ENCODE assay signal across 1 cellular context in the genomic region with DNA sequence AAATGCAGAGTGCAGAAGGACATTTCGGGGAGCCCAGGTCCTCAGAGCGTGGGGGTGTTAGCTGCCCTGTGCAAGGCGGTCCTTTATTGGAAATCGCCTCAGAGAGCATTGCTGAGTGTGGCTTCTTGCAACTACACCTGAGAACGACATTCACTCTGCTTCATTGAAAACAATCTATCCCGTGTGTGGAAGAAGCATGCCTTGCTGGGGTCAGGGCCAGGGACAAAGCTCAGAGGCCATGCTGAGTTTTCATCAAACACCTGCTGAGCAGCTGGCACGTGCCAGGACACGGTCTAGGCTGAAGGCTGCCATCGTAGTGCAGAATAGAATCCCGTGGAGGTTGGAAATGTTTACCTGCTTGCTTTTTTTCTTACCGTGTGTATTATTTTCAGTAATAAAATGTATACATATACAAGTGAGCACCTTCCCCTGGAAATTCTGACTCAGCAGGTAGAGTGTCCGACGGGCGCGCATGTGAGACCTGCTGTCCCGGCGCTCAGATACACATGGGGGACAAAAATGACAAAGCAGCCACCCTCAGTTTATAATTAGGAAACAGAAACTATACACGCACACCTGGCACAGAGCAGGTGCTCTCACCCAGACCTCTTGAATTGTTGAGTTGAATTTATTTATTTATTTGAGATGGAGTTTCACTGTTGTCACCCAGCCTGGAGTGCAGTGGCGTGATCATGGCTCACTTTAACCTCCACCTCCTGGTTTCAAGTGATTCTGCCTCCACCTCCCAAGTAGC.
A peak's percentile ranks its signal among the peaks of the same experiment; 100 is the strongest.
TF ChIP-seq lines count a peak whose summit lies in the region.

No MANE protein-coding gene starts in this region.

TF ChIP-seq in GM12878, 131 proteins besides CTCF, POLR2A, EP300 and RAD21 (continued from another document and continues in another):
- TF ChIP-seq, protein P1, sequence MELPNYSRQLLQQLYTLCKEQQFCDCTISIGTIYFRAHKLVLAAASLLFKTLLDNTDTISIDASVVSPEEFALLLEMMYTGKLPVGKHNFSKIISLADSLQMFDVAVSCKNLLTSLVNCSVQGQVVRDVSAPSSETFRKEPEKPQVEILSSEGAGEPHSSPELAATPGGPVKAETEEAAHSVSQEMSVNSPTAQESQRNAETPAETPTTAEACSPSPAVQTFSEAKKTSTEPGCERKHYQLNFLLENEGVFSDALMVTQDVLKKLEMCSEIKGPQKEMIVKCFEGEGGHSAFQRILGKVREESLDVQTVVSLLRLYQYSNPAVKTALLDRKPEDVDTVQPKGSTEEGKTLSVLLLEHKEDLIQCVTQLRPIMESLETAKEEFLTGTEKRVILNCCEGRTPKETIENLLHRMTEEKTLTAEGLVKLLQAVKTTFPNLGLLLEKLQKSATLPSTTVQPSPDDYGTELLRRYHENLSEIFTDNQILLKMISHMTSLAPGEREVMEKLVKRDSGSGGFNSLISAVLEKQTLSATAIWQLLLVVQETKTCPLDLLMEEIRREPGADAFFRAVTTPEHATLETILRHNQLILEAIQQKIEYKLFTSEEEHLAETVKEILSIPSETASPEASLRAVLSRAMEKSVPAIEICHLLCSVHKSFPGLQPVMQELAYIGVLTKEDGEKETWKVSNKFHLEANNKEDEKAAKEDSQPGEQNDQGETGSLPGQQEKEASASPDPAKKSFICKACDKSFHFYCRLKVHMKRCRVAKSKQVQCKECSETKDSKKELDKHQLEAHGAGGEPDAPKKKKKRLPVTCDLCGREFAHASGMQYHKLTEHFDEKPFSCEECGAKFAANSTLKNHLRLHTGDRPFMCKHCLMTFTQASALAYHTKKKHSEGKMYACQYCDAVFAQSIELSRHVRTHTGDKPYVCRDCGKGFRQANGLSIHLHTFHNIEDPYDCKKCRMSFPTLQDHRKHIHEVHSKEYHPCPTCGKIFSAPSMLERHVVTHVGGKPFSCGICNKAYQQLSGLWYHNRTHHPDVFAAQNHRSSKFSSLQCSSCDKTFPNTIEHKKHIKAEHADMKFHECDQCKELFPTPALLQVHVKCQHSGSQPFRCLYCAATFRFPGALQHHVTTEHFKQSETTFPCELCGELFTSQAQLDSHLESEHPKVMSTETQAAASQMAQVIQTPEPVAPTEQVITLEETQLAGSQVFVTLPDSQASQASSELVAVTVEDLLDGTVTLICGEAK (IDR thresholded peaks at IDR 0.05; ENCODE audit: borderline replicate concordance) = no peak
- TF ChIP-seq SKIL (IDR thresholded peaks at IDR 0.05; ENCODE audit: low read depth, poor library complexity, severe bottlenecking) (no peak), MYB (IDR thresholded peaks at IDR 0.05; ENCODE audit: borderline replicate concordance, low read depth, low read length) (no peak), MTA3 (IDR thresholded peaks at IDR 0.05; ENCODE audit: borderline replicate concordance, low read length) (0 out of 2 replicates have a peak, but pooled peaks have one; percentile 6), SRF (IDR thresholded peaks at IDR 0.05; ENCODE audit: low read depth in 2 of 2, low read length in 2 of 2) (no peak), TBL1XR1 (IDR thresholded peaks at IDR 0.05; ENCODE audit: low read depth, low read length) (no peak), PML (IDR thresholded peaks at IDR 0.05; ENCODE audit: low read length) (no peak), YBX1 (IDR thresholded peaks at IDR 0.05) (no peak), RELA (IDR thresholded peaks at IDR 0.05; ENCODE audit: borderline replicate concordance, partially characterized antibody) (no peak), KLF5 (IDR thresholded peaks at IDR 0.05; ENCODE audit: partially characterized antibody) (no peak), EZH2 (IDR thresholded peaks at IDR 0.05; ENCODE audit: borderline replicate concordance, control insufficient read depth, low read depth, low read length) (no peak), USF1 (IDR thresholded peaks at IDR 0.05; ENCODE audit: borderline replicate concordance, extremely low read length, insufficient read depth, low read depth, low read length) (no peak), HDGF (IDR thresholded peaks at IDR 0.05) (no peak), NR2C2 (IDR thresholded peaks at IDR 0.05; ENCODE audit: borderline replicate concordance, control insufficient read depth, insufficient read length, low read depth) (no peak), CBX3 (IDR thresholded peaks at IDR 0.05; ENCODE audit: borderline replicate concordance, low read depth) (no peak), BCLAF1 (IDR thresholded peaks at IDR 0.05) (no peak), SUPT20H (IDR thresholded peaks at IDR 0.05; ENCODE audit: borderline replicate concordance, control insufficient read depth, low read depth, low read length) (no peak), RAD51 (IDR thresholded peaks at IDR 0.05) (no peak), CREB1 (IDR thresholded peaks at IDR 0.05; ENCODE audit: low read depth) (no peak), NBN (IDR thresholded peaks at IDR 0.05) (no peak), ZNF217 (IDR thresholded peaks at IDR 0.05) (no peak; the same call in 1 of the 2 replicates), SMAD5 (IDR thresholded peaks at IDR 0.05; ENCODE audit: low read depth) (no peak), SMC3 (IDR thresholded peaks at IDR 0.05; ENCODE audit: borderline replicate concordance, low read length) (no peak), SP1 (IDR thresholded peaks at IDR 0.05; ENCODE audit: low read depth, low read length) (no peak), SPI1 (IDR thresholded peaks at IDR 0.05; ENCODE audit: borderline replicate concordance, insufficient read depth, low read depth, low read length) (no peak), GABPA (IDR thresholded peaks at IDR 0.05; ENCODE audit: low read depth) (0 out of 2 replicates have a peak, but pooled peaks have one; percentile 15), BMI1 (IDR thresholded peaks at IDR 0.05; ENCODE audit: borderline replicate concordance) (no peak), STAT1 (conservative IDR thresholded peaks at IDR 0.05) (no peak), ZZZ3 (IDR thresholded peaks at IDR 0.05; ENCODE audit: control insufficient read depth, insufficient read length, low read depth) (no peak), FOXK2 (IDR thresholded peaks at IDR 0.05) (no peak), CHD1 (IDR thresholded peaks at IDR 0.05; ENCODE audit: low read depth, low read length) (no peak), SMARCA5 (IDR thresholded peaks at IDR 0.05) (peak; percentile 49; the same call in 1 of the 2 replicates), CEBPB (IDR thresholded peaks at IDR 0.05; ENCODE audit: borderline replicate concordance in 1 of 2, low read depth in 2 of 2, low read length in 2 of 2) (no peak), SIX5 (IDR thresholded peaks at IDR 0.05; ENCODE audit: low read depth, low read length, severe bottlenecking) (no peak), EED (IDR thresholded peaks at IDR 0.05; ENCODE audit: low read depth) (no peak), EGR1 (IDR thresholded peaks at IDR 0.05; ENCODE audit: borderline replicate concordance in 1 of 2, low read depth in 2 of 2, low read length in 2 of 2) (no peak), HCFC1 (IDR thresholded peaks at IDR 0.05; ENCODE audit: low read length) (no peak), PBX3 (IDR thresholded peaks at IDR 0.05; ENCODE audit: insufficient replicate concordance, low read depth, low read length) (no peak), MAX (IDR thresholded peaks at IDR 0.05; ENCODE audit: low read depth, low read length) (peak; percentile 25; the same call in 1 of the 2 replicates), ATF7 (IDR thresholded peaks at IDR 0.05; ENCODE audit: low read depth) (no peak), ATF3 (IDR thresholded peaks at IDR 0.05; ENCODE audit: borderline replicate concordance, extremely low read depth, low read depth, low read length) (no peak), WRNIP1 (IDR thresholded peaks at IDR 0.05; ENCODE audit: borderline replicate concordance, low read depth, low read length) (no peak), KDM1A (IDR thresholded peaks at IDR 0.05; ENCODE audit: borderline replicate concordance) (no peak), NFXL1 (IDR thresholded peaks at IDR 0.05; ENCODE audit: borderline replicate concordance) (no peak), ESRRA (IDR thresholded peaks at IDR 0.05; ENCODE audit: low read length) (no peak), ZNF384 (IDR thresholded peaks at IDR 0.05; ENCODE audit: borderline replicate concordance, low read depth, low read length) (no peak)
- TF ChIP-seq, protein P2, sequence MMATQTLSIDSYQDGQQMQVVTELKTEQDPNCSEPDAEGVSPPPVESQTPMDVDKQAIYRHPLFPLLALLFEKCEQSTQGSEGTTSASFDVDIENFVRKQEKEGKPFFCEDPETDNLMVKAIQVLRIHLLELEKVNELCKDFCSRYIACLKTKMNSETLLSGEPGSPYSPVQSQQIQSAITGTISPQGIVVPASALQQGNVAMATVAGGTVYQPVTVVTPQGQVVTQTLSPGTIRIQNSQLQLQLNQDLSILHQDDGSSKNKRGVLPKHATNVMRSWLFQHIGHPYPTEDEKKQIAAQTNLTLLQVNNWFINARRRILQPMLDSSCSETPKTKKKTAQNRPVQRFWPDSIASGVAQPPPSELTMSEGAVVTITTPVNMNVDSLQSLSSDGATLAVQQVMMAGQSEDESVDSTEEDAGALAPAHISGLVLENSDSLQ (IDR thresholded peaks at IDR 0.05) = no peak
- TF ChIP-seq, protein P3, sequence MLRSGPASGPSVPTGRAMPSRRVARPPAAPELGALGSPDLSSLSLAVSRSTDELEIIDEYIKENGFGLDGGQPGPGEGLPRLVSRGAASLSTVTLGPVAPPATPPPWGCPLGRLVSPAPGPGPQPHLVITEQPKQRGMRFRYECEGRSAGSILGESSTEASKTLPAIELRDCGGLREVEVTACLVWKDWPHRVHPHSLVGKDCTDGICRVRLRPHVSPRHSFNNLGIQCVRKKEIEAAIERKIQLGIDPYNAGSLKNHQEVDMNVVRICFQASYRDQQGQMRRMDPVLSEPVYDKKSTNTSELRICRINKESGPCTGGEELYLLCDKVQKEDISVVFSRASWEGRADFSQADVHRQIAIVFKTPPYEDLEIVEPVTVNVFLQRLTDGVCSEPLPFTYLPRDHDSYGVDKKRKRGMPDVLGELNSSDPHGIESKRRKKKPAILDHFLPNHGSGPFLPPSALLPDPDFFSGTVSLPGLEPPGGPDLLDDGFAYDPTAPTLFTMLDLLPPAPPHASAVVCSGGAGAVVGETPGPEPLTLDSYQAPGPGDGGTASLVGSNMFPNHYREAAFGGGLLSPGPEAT (IDR thresholded peaks at IDR 0.05; ENCODE audit: low read depth) = no peak
- TF ChIP-seq, protein P4, sequence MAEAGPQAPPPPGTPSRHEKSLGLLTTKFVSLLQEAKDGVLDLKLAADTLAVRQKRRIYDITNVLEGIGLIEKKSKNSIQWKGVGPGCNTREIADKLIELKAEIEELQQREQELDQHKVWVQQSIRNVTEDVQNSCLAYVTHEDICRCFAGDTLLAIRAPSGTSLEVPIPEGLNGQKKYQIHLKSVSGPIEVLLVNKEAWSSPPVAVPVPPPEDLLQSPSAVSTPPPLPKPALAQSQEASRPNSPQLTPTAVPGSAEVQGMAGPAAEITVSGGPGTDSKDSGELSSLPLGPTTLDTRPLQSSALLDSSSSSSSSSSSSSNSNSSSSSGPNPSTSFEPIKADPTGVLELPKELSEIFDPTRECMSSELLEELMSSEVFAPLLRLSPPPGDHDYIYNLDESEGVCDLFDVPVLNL (IDR thresholded peaks at IDR 0.05; ENCODE audit: low read depth, low read length) = no peak
